Comparison of ENCODE assay signal across 9 cellular contexts in genomic region chr12:56644654-56645053, GRCh38. TPM values are rescaled to one million over a fixed set of nuclear protein-coding genes. Genes with fewer than 3 reads are reported as not detected.
DNase-seq lines count a peak whose midpoint lies in the region; ATAC-seq lines count a peak whose summit lies in the region.
"Had no signal": no experiment of that assay in that cellular context is flagged by ENCODE, and none has a peak within 500 bp of the region (broad histone marks: within the 10 kb centered on the region; RNA-seq: fewer than 3 reads in every experiment).

No MANE protein-coding gene starts in this region.

- H3K4me3 ChIP-seq in GM08714 (ENCODE audit: low read length): peak overlapping the region; percentile 92
- H3K4me3 ChIP-seq in SJSA1: peak overlapping the region; percentile 67
- peak overlapping the region; percentile 100 for H3K4me3 ChIP-seq in rectal smooth muscle tissue (ENCODE audit: low read length)

- H3K27me3 ChIP-seq in SJSA1 (replicated peaks): no peaks in the 10 kb centered on the region
- no peaks in the 10 kb centered on the region for H3K27me3 ChIP-seq in rectal smooth muscle tissue (ENCODE audit: control insufficient read depth, insufficient read depth, low read length)

- peaks cover 3% of the 10 kb centered on the region; the same call in 1 of the 2 replicates for H3K9me3 ChIP-seq in SJSA1 (replicated peaks)

- DNase-seq in SJSA1 (ENCODE audit: low read depth in 1 of 2, low spot score in 2 of 2): no peak
- peak; percentile 49 for DNase-seq in fibroblast of peridontal ligament (ENCODE audit: extremely low read depth)
- DNase-seq in SW480 (ENCODE audit: low spot score): no peak
- DNase-seq in cerebellar nuclear complex (lab: John Stamatoyannopoulos, UW): no peak
- DNase-seq: NCI-H2107 had no signal

- ATAC-seq in HG03159 (IDR thresholded peaks at IDR 0.05; ENCODE audit: unreplicated experiment): no peak
- ATAC-seq in HG03039 (IDR thresholded peaks at IDR 0.05; ENCODE audit: unreplicated experiment): no peak

- H3K27ac ChIP-seq in SJSA1: no peak overlapping the region
- H3K27ac ChIP-seq in rectal smooth muscle tissue (ENCODE audit: low read depth, low read length): peak overlapping the region; percentile 99

- H3K4me1 ChIP-seq in SJSA1 (replicated peaks) (peaks cover 7% of the 10 kb centered on the region; the same call in 1 of the 2 replicates), rectal smooth muscle tissue (ENCODE audit: control insufficient read depth, insufficient read depth, low read length) (peaks cover 6% of the 10 kb centered on the region)

- H3K36me3 ChIP-seq in SJSA1 (peaks cover 54% of the 10 kb centered on the region), rectal smooth muscle tissue (ENCODE audit: control insufficient read depth, insufficient read depth, low read length) (peaks cover 33% of the 10 kb centered on the region)

- H3K9ac ChIP-seq in rectal smooth muscle tissue (ENCODE audit: low read length): peak overlapping the region; percentile 98

RNA-seq across cellular contexts. Expression of gene ATP5F1B, which starts 1.1 kb away (rescaled TPM):
- 382 and 483 TPM in 2 replicates for total RNA-seq in SJSA1 (2014; rRNA removed; shearing (Covaris generic))

RNA-seq across cellular contexts. Expression of gene BAZ2A, which starts 14.5 kb away (rescaled TPM):
- 13.7 and 15.2 TPM in 2 replicates for total RNA-seq in SJSA1 (2014; rRNA removed; shearing (Covaris generic))

RNA-seq across cellular contexts. Expression of gene PTGES3, which starts 43.4 kb away (rescaled TPM):
- total RNA-seq in SJSA1 (2014; rRNA removed; shearing (Covaris generic)): 84.7 and 112 TPM in 2 replicates
